33 cellular contexts compared by ENCODE assay signal in the genomic region with DNA sequence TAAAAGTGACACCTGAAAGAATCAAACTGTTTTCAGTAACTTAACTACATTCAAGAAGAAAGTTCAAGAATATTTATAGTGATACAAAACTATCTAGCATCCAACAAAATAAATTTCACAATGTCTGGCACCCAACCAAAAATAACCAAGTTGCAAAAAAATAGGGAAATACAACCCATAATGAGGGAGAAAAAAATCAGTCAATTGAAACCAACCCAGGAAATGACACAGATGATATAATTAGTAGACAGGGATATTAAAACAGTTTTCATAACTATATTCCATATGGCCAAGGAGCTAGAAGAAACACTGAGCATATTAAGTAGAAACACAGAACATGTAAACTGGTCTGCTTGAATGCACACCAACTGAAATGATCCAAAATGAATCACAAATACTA.
DNase-seq lines count a peak whose midpoint lies in the region; ATAC-seq, FAIRE-seq and TF ChIP-seq lines count a peak whose summit lies in the region.
"Had no signal": no experiment of that assay in that cellular context is flagged by ENCODE, and none has a peak within 500 bp of the region (broad histone marks: within the 10 kb centered on the region; RNA-seq: fewer than 3 reads in every experiment).

No MANE protein-coding gene starts in this region.

- in situ Hi-C loops in mammary epithelial cell (cut with MboI; ENCODE audit: low sequenced_read_pairs in 2 of 2), result no loop called here

- intact Hi-C loops in mammary epithelial cell (cut with micrococcal nuclease), result no loop called here

- no peaks in the 10 kb centered on the region for H3K27me3 ChIP-seq in BLaER1 treated with 17β-estradiol and CSF1 and Interleukin-3, amounts not matched to agents 10 nM and 100 nM
- H3K27me3 ChIP-seq in mammary epithelial cell (ENCODE audit: insufficient read depth, low read length), result no peaks in the 10 kb centered on the region
- H3K27me3 ChIP-seq: BE2C, hepatocyte, left lung, uterus had no signal

- peaks cover 0 to 25% (median 9%) of the 10 kb centered on the region in 10 experiments; a peak in 11 of 20 replicates for H3K4me1 ChIP-seq in BLaER1 treated with 17β-estradiol and CSF1 and Interleukin-3, amounts not matched to agents 10 nM and 100 nM
- H3K4me1 ChIP-seq in mammary epithelial cell (ENCODE audit: insufficient read depth, low read length), result peaks cover 27% of the 10 kb centered on the region
- H3K4me1 ChIP-seq: BE2C, left lung, uterus had no signal

- dilution Hi-C loops in mammary epithelial cell (cut with HindIII; ENCODE audit: low sequenced_read_pairs), result no loop called here

- peak overlapping the region in 7 of 11 experiments; percentile 1 to 66 (median 48); a peak in 11 of 22 replicates for H3K4me2 ChIP-seq in BLaER1 treated with 17β-estradiol and CSF1 and Interleukin-3, amounts not matched to agents 10 nM and 100 nM
- no peak overlapping the region for H3K4me2 ChIP-seq in mammary epithelial cell (ENCODE audit: insufficient read depth, low read depth, low read length)
- H3K4me2 ChIP-seq: GM23338, hepatocyte had no signal

- no peaks in the 10 kb centered on the region for H4K20me1 ChIP-seq in BLaER1 treated with 17β-estradiol and CSF1 and Interleukin-3, amounts not matched to agents 10 nM and 100 nM
- no peaks in the 10 kb centered on the region for H4K20me1 ChIP-seq in mammary epithelial cell (ENCODE audit: insufficient read depth, low read length)

- no peak for TF ChIP-seq CTCF in mammary epithelial cell (conservative IDR thresholded peaks at IDR 0.05 in 1 of 2, IDR thresholded peaks at IDR 0.05 in 1 of 2; ENCODE audit: extremely low read depth in 1 of 2, insufficient read depth in 1 of 2, low read depth in 1 of 2, low read length in 2 of 2)
- no peak for TF ChIP-seq CTCF in fibroblast of villous mesenchyme (IDR thresholded peaks at IDR 0.05; ENCODE audit: insufficient read depth, low read depth, low read length)
- no peak for TF ChIP-seq CTCF in omental fat pad (IDR thresholded peaks at IDR 0.05)

- H3K9ac ChIP-seq in BLaER1 treated with 17β-estradiol and CSF1 and Interleukin-3, amounts not matched to agents 10 nM and 100 nM, result no peak overlapping the region
- no peak overlapping the region for H3K9ac ChIP-seq in mammary epithelial cell (ENCODE audit: insufficient read depth, low read length)

- BruUV-seq in mammary epithelial cell (replicated peaks; lab: Mats Ljungman, UMichigan), result no TSS peak

- ATAC-seq in HG03439 (IDR thresholded peaks at IDR 0.05; ENCODE audit: unreplicated experiment) (no peak), omental fat pad (ENCODE audit: low FRiP score) (no peak)
- ATAC-seq: activated T-cell treated with anti-CD3 and anti-CD28 coated beads, Interleukin-2, amount 50 U/mL, for 4 hours; GM23338; left lung; natural killer cell; stimulated activated naive B cell treated with anti-CD40 and anti-IgM and Interleukin-4, amounts not matched to agents 10 μg/mL and 1 μg/mL and 100 μg/mL, for 72 hours had no signal

- no peak overlapping the region for H3K4me3 ChIP-seq in BLaER1 treated with 17β-estradiol and CSF1 and Interleukin-3, amounts not matched to agents 10 nM and 100 nM
- H3K4me3 ChIP-seq in mammary epithelial cell (replicated peaks in 1 of 3; ENCODE audit: insufficient read depth in 1 of 3, low read depth in 2 of 3, low read length in 3 of 3) (no peak overlapping the region), fibroblast of villous mesenchyme (ENCODE audit: low read depth, low read length) (no peak overlapping the region)
- H3K4me3 ChIP-seq: GM23338, hepatocyte, left lung, thoracic aorta, uterus had no signal

- DNase-seq in LHCN-M2 (ENCODE audit: low read depth), result peak; percentile 53
- peak; percentile 35 for DNase-seq in mammary epithelial cell
- peak; percentile 56 for DNase-seq in fibroblast of villous mesenchyme (ENCODE audit: low read depth)
- no peak for DNase-seq in NCI-H2196 (lab: John Stamatoyannopoulos, UW; ENCODE audit: unreplicated experiment)
- DNase-seq in GM19239 (ENCODE audit: insufficient read length, low spot score), result no peak
- DNase-seq in omental fat pad (ENCODE audit: low spot score), result no peak
- DNase-seq: activated CD4-positive, alpha-beta T cell treated with anti-CD3 and anti-CD28 coated beads for 1 hour; activated CD8-positive, alpha-beta memory T cell treated with anti-CD3 and anti-CD28 coated beads for 24 hours; activated naive CD4-positive, alpha-beta T cell treated with anti-CD3 and anti-CD28 coated beads for 36 hours; activated T-cell treated with anti-CD3 and anti-CD28 coated beads, Interleukin-2, amount 50 U/mL, for 4 hours; amygdala; BE2C; foreskin melanocyte; GF-D8; left lung; midbrain; natural killer cell; NCI-H1105 treated with DMSO at 0.1 percent for 48 hours; NCI-H2029; NCI-H510A; stimulated activated CD4-positive, alpha-beta T cell treated with anti-CD3 and anti-CD28 coated beads, Interleukin-12 subunit alpha, Interleukin-12 subunit beta, amount 100 ng/mL, for 4 hours; stimulated activated CD4-positive, alpha-beta T cell treated with anti-CD3 and anti-CD28 coated beads, Interleukin-4, amount 100 ng/mL, for 24 hours; stimulated activated naive B cell treated with anti-CD40 and anti-IgM and Interleukin-4, amounts not matched to agents 10 μg/mL and 1 μg/mL and 100 μg/mL, for 72 hours; T-helper 1 cell; uterus had no signal

- no peak for FAIRE-seq in GM19239 (lab: Jason Lieb, UNC)
- FAIRE-seq: endometrium, GM18507, TTC549 had no signal

- CTCF ChIA-PET in mammary epithelial cell (lab: Charles Lee; ENCODE audit: low non-redundant PET), result interaction anchor here (0.5 kb wide), 1 partner anchor 78 kb away, joined by 3 read pairs; no protein-coding TSS in a partner anchor

- peaks cover 25 to 43% (median 31%) of the 10 kb centered on the region in 11 experiments for H3K9me3 ChIP-seq in BLaER1 treated with 17β-estradiol and CSF1 and Interleukin-3, amounts not matched to agents 10 nM and 100 nM (replicated peaks in 1 of 11)
- H3K9me3 ChIP-seq in mammary epithelial cell (replicated peaks; ENCODE audit: insufficient read depth, low read length), result no peaks in the 10 kb centered on the region
- H3K9me3 ChIP-seq: BE2C, thoracic aorta, uterus had no signal

- peak overlapping the region in 4 of 11 experiments; percentile 35 to 62 (median 44); a peak in 7 of 22 replicates for H3K27ac ChIP-seq in BLaER1 treated with 17β-estradiol and CSF1 and Interleukin-3, amounts not matched to agents 10 nM and 100 nM
- H3K27ac ChIP-seq in mammary epithelial cell (ENCODE audit: insufficient read depth, low read depth, low read length), result no peak overlapping the region
- H3K27ac ChIP-seq: hepatocyte, left lung, thoracic aorta, uterus had no signal

- no peak overlapping the region for H2AFZ ChIP-seq in mammary epithelial cell (ENCODE audit: low read depth, low read length)
- H2AFZ ChIP-seq: GM23338, hepatocyte had no signal

- peaks cover 15 to 51% (median 20%) of the 10 kb centered on the region in 11 experiments; a peak in 20 of 22 replicates for H3K36me3 ChIP-seq in BLaER1 treated with 17β-estradiol and CSF1 and Interleukin-3, amounts not matched to agents 10 nM and 100 nM
- no peaks in the 10 kb centered on the region for H3K36me3 ChIP-seq in mammary epithelial cell (ENCODE audit: insufficient read depth, low read length)
- H3K36me3 ChIP-seq: BE2C, thoracic aorta, uterus had no signal

- no peaks in the 10 kb centered on the region for H3K79me2 ChIP-seq in mammary epithelial cell (ENCODE audit: insufficient read depth, low read length)
- H3K79me2 ChIP-seq: hepatocyte had no signal

Comparison
In these comparisons a context has a peak if more than half of its experiments do, and no peak if none do; other contexts are left out.
1. DNase-seq: peak in LHCN-M2 (single experiment), mammary epithelial cell (single experiment) and fibroblast of villous mesenchyme (single experiment); none in NCI-H2196 (single experiment), GM19239 (single experiment) and omental fat pad (single experiment).